Comparison of ENCODE assay signal across 29 cellular contexts in genomic region chr4:100716416-100716815, GRCh38.
"Had no signal": no experiment of that assay in that cellular context is flagged by ENCODE, and none has a peak within 500 bp of the region (broad histone marks: within the 10 kb centered on the region; RNA-seq: fewer than 3 reads in every experiment).

No MANE protein-coding gene starts in this region.

- H3K27me3 ChIP-seq: adrenal gland, body of pancreas, brain microvascular endothelial cell, breast epithelium had no signal

- H3K4me1 ChIP-seq: adrenal gland, body of pancreas, breast epithelium had no signal

- H3K27ac ChIP-seq: adrenal gland, body of pancreas, brain microvascular endothelial cell, breast epithelium, VCaP had no signal

- H3K4me3 ChIP-seq: adrenal gland, body of pancreas, breast epithelium had no signal

- DNase-seq: activated B cell treated with CpG ODN at 0.5 μM for 24 hours; activated CD4-positive, alpha-beta memory T cell treated with anti-CD3 and anti-CD28 coated beads for 36 hours; activated CD4-positive, alpha-beta T cell treated with anti-CD3 and anti-CD28 coated beads for 4 hours; activated CD4-positive, alpha-beta T cell treated with anti-CD3 and anti-CD28 coated beads, Interleukin-2, amount 10 ng/mL, durations not matched to agents 24 days and 14 days; activated CD4-positive, alpha-beta T cell treated with anti-CD3 and anti-CD28 coated beads, Interleukin-2, amount 50 U/mL, for 1 hour; activated CD4-positive, alpha-beta T cell treated with anti-CD3 and anti-CD28 coated beads, Interleukin-2, amount 50 U/mL, for 4 hours; activated CD4-positive, CD25-positive, alpha-beta regulatory T cell treated with anti-CD3 and anti-CD28 coated beads, Interleukin-2, amount 50 U/mL, for 72 hours; activated CD8-positive, alpha-beta memory T cell treated with anti-CD3 and anti-CD28 coated beads, Interleukin-2, amount 50 U/mL, for 4 hours; activated CD8-positive, alpha-beta T cell treated with anti-CD3 and anti-CD28 coated beads for 36 hours; activated effector memory CD4-positive, alpha-beta T cell treated with anti-CD3 and anti-CD28 coated beads, Interleukin-2, amount 50 U/mL, for 16 hours; activated gamma-delta T cell treated with Interleukin-2 at 50 U/mL for 16 hours; activated naive CD4-positive, alpha-beta T cell; activated naive CD4-positive, alpha-beta T cell treated with anti-CD3 and anti-CD28 coated beads for 36 hours; activated naive CD4-positive, alpha-beta T cell treated with anti-CD3 and anti-CD28 coated beads, Interleukin-2, amount 50 U/mL, for 16 hours; activated naive CD8-positive, alpha-beta T cell treated with anti-CD3 and anti-CD28 coated beads for 36 hours; activated T-cell treated with anti-CD3 and anti-CD28 coated beads for 4 hours; activated T-cell treated with anti-CD3 and anti-CD28 coated beads, Interleukin-2, amount 50 U/mL, for 1 hour; activated T-cell treated with anti-CD3 and anti-CD28 coated beads, Interleukin-2, amount 50 U/mL, for 4 hours; activated T-cell treated with anti-CD3 and anti-CD28 coated beads, Interleukin-2, amount 50 U/mL, for 72 hours; adrenal gland; amniotic stem cell; aorta; body of pancreas; brain microvascular endothelial cell; central memory CD4-positive, alpha-beta T cell; T-helper 2 cell; T-helper 9 cell had no signal

- H3K36me3 ChIP-seq: adrenal gland, brain microvascular endothelial cell, breast epithelium had no signal

- H3K9me3 ChIP-seq: body of pancreas had no signal
